ENCODE assay signal across 2 cellular contexts in genomic region chr7:43353902-43354301, GRCh38.
TF ChIP-seq lines count a peak whose summit lies in the region.

No MANE protein-coding gene starts in this region.

TF ChIP-seq in SK-N-SH, 30 proteins besides CTCF, POLR2A, EP300 and RAD21 (continued from another document):
- no peak for TF ChIP-seq REST (IDR thresholded peaks at IDR 0.05; ENCODE audit: low read depth, low read length)
- no peak for TF ChIP-seq TEAD4 (IDR thresholded peaks at IDR 0.05; ENCODE audit: borderline replicate concordance, insufficient read depth)
- TF ChIP-seq FOXJ3 (CRISPR knock-in tag; IDR thresholded peaks at IDR 0.05) = no peak
- TF ChIP-seq NFIC (IDR thresholded peaks at IDR 0.05; ENCODE audit: borderline replicate concordance) = no peak
- TF ChIP-seq PBX3 (IDR thresholded peaks at IDR 0.05) = no peak
- TF ChIP-seq SIN3A (IDR thresholded peaks at IDR 0.05; ENCODE audit: borderline replicate concordance, low read depth, low read length) = no peak
- no peak for TF ChIP-seq POLR2AphosphoS5 (IDR thresholded peaks at IDR 0.05; ENCODE audit: low read depth, low read length)
- no peak for TF ChIP-seq USF1 (IDR thresholded peaks at IDR 0.05; ENCODE audit: borderline replicate concordance, low read depth)
- no peak for TF ChIP-seq FOXM1 (IDR thresholded peaks at IDR 0.05; ENCODE audit: low read depth)
- TF ChIP-seq TCF12 (IDR thresholded peaks at IDR 0.05) = no peak
- no peak for TF ChIP-seq CHD2 (IDR thresholded peaks at IDR 0.05; ENCODE audit: low read length, partially characterized antibody)
- no peak for TF ChIP-seq USF2 (IDR thresholded peaks at IDR 0.05; ENCODE audit: borderline replicate concordance, low read depth, low read length)
- no peak for TF ChIP-seq SMC3 (IDR thresholded peaks at IDR 0.05; ENCODE audit: low read depth, low read length)
- TF ChIP-seq EZH2phosphoT487 (IDR thresholded peaks at IDR 0.05; ENCODE audit: borderline replicate concordance, low read depth) = no peak

TF ChIP-seq in GM12878, 131 proteins besides CTCF, POLR2A, EP300 and RAD21 (continued from another document):
- TF ChIP-seq NKRF (conservative IDR thresholded peaks at IDR 0.05) (no peak), MYB (IDR thresholded peaks at IDR 0.05; ENCODE audit: borderline replicate concordance, low read depth, low read length) (no peak)
